ENCODE assay signal across 1 cellular context in the genomic region with DNA sequence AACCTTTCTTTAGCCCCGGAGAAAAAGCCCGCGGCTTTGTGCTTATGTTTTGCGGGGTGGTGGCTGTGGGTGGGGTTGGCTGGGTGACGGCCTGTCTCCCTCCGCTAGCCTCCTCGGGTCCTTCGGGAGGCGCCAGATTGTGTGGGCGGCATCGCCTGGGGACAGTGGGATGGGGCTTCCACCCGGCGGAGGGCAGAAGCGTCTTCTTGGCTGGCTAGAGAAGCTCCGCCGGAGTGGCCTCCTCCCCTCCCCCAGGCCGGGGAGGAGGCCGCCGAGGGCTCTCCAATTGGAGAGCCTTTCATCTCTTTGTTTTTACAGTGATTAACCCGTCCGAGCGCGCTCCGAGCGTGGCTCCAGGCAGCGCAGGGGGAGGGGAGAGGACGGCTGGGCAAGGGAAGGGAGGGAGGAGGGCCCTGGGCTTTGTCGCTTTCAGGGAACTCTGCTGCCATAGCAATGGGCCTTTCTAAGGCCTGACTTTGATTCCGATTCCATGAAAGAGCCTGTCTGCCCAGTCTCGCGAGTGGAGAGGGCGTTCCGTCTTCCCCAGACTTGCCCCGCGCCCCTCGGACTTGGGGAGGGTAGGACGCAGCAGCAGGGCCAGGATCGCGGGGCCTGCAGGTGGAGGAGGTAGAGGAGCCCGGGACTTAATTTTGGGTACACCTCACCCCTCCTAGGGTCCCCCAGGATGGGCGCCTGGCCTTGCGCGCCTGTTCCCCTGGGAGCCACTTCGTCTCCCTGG.
TF ChIP-seq lines count a peak whose summit lies in the region.

No MANE protein-coding gene starts in this region.

TF ChIP-seq in HepG2, 621 proteins besides CTCF, POLR2A, EP300 and RAD21 (continued from another document and continues in another):
- TF ChIP-seq ZNF687 (CRISPR knock-in tag; IDR thresholded peaks at IDR 0.05), result peak; percentile 20; the same call in 1 of the 2 replicates
- peak; percentile 30; the same call in 1 of the 2 replicates for TF ChIP-seq SALL2 (CRISPR knock-in tag; IDR thresholded peaks at IDR 0.05)
- TF ChIP-seq GATAD2A (CRISPR knock-in tag; IDR thresholded peaks at IDR 0.05), result peak; percentile 60; the same call in 1 of the 2 replicates
- TF ChIP-seq SKI (IDR thresholded peaks at IDR 0.05; ENCODE audit: partially characterized antibody), result peak; percentile 52
- peak; percentile 42; the same call in 1 of the 2 replicates for TF ChIP-seq ZNF891 (CRISPR knock-in tag; IDR thresholded peaks at IDR 0.05)
- TF ChIP-seq RBFOX2 (IDR thresholded peaks at IDR 0.05; ENCODE audit: low read depth, low read length), result peak; percentile 63; the same call in 1 of the 2 replicates
- TF ChIP-seq, protein P1, sequence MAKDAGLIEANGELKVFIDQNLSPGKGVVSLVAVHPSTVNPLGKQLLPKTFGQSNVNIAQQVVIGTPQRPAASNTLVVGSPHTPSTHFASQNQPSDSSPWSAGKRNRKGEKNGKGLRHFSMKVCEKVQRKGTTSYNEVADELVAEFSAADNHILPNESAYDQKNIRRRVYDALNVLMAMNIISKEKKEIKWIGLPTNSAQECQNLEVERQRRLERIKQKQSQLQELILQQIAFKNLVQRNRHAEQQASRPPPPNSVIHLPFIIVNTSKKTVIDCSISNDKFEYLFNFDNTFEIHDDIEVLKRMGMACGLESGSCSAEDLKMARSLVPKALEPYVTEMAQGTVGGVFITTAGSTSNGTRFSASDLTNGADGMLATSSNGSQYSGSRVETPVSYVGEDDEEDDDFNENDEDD (CRISPR knock-in tag; IDR thresholded peaks at IDR 0.05; ENCODE audit: borderline replicate concordance), result no peak
- TF ChIP-seq NFE2 (CRISPR knock-in tag; IDR thresholded peaks at IDR 0.05), result no peak
- peak; percentile 53; the same call in 1 of the 2 replicates for TF ChIP-seq POLR2G (IDR thresholded peaks at IDR 0.05; ENCODE audit: low read depth, low read length)
- TF ChIP-seq KAT7 (CRISPR knock-in tag; IDR thresholded peaks at IDR 0.05; ENCODE audit: borderline replicate concordance), result no peak
- no peak for TF ChIP-seq ZNF629 (CRISPR knock-in tag; conservative IDR thresholded peaks at IDR 0.05)
- TF ChIP-seq ZFP36 (IDR thresholded peaks at IDR 0.05; ENCODE audit: borderline replicate concordance, low read depth, low read length, partially characterized antibody), result no peak
- TF ChIP-seq SOX6 (IDR thresholded peaks at IDR 0.05), result no peak
- peak; percentile 57; the same call in 1 of the 2 replicates for TF ChIP-seq SOX6 (CRISPR knock-in tag; IDR thresholded peaks at IDR 0.05)
- peak; percentile 34 for TF ChIP-seq PHF8 (CRISPR knock-in tag; IDR thresholded peaks at IDR 0.05)
- TF ChIP-seq HDAC2 (CRISPR knock-in tag; IDR thresholded peaks at IDR 0.05), result peak; percentile 53; the same call in 1 of the 2 replicates
- peak; percentile 73; the same call in 1 of the 2 replicates for TF ChIP-seq CHD2 (IDR thresholded peaks at IDR 0.05; ENCODE audit: low read depth, low read length)
- TF ChIP-seq, protein P2, sequence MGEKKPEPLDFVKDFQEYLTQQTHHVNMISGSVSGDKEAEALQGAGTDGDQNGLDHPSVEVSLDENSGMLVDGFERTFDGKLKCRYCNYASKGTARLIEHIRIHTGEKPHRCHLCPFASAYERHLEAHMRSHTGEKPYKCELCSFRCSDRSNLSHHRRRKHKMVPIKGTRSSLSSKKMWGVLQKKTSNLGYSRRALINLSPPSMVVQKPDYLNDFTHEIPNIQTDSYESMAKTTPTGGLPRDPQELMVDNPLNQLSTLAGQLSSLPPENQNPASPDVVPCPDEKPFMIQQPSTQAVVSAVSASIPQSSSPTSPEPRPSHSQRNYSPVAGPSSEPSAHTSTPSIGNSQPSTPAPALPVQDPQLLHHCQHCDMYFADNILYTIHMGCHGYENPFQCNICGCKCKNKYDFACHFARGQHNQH (CRISPR knock-in tag; IDR thresholded peaks at IDR 0.05), result peak; percentile 39; the same call in 1 of the 2 replicates
- no peak; the same call in 1 of the 2 replicates for TF ChIP-seq NR2F6 (IDR thresholded peaks at IDR 0.05)
- peak; percentile 34; the same call in 1 of the 2 replicates for TF ChIP-seq NR2F6 (CRISPR knock-in tag; IDR thresholded peaks at IDR 0.05)
- no peak for TF ChIP-seq ZNF556 (CRISPR knock-in tag; IDR thresholded peaks at IDR 0.05; ENCODE audit: borderline replicate concordance)
- TF ChIP-seq, protein P3, sequence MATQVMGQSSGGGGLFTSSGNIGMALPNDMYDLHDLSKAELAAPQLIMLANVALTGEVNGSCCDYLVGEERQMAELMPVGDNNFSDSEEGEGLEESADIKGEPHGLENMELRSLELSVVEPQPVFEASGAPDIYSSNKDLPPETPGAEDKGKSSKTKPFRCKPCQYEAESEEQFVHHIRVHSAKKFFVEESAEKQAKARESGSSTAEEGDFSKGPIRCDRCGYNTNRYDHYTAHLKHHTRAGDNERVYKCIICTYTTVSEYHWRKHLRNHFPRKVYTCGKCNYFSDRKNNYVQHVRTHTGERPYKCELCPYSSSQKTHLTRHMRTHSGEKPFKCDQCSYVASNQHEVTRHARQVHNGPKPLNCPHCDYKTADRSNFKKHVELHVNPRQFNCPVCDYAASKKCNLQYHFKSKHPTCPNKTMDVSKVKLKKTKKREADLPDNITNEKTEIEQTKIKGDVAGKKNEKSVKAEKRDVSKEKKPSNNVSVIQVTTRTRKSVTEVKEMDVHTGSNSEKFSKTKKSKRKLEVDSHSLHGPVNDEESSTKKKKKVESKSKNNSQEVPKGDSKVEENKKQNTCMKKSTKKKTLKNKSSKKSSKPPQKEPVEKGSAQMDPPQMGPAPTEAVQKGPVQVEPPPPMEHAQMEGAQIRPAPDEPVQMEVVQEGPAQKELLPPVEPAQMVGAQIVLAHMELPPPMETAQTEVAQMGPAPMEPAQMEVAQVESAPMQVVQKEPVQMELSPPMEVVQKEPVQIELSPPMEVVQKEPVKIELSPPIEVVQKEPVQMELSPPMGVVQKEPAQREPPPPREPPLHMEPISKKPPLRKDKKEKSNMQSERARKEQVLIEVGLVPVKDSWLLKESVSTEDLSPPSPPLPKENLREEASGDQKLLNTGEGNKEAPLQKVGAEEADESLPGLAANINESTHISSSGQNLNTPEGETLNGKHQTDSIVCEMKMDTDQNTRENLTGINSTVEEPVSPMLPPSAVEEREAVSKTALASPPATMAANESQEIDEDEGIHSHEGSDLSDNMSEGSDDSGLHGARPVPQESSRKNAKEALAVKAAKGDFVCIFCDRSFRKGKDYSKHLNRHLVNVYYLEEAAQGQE (IDR thresholded peaks at IDR 0.05; ENCODE audit: borderline replicate concordance in 1 of 2, low read depth in 1 of 2, low read length in 2 of 2), result 0 out of 4 replicates have a peak, but pooled peaks of 1 of the 2 experiments have one; percentile 23
- no peak for TF ChIP-seq ZMYM3 (CRISPR knock-in tag; IDR thresholded peaks at IDR 0.05)
- TF ChIP-seq RXRA (CRISPR knock-in tag; IDR thresholded peaks at IDR 0.05), result no peak
- TF ChIP-seq ELF3 (CRISPR knock-in tag; IDR thresholded peaks at IDR 0.05), result 0 out of 2 replicates have a peak, but pooled peaks have one; percentile 18
- no peak for TF ChIP-seq KDM3A (CRISPR knock-in tag; IDR thresholded peaks at IDR 0.05; ENCODE audit: low read depth)
- TF ChIP-seq PCBP1 (IDR thresholded peaks at IDR 0.05; ENCODE audit: borderline replicate concordance, low read depth, low read length), result 0 out of 2 replicates have a peak, but pooled peaks have one; percentile 49
- peak; percentile 91 for TF ChIP-seq BCL6 (CRISPR knock-in tag; IDR thresholded peaks at IDR 0.05)
- no peak for TF ChIP-seq AHDC1 (CRISPR knock-in tag; IDR thresholded peaks at IDR 0.05; ENCODE audit: borderline replicate concordance)
- 0 out of 2 replicates have a peak, but pooled peaks have one; percentile 17 for TF ChIP-seq FOXA3 (CRISPR knock-in tag; IDR thresholded peaks at IDR 0.05)
- TF ChIP-seq SP5 (CRISPR knock-in tag; IDR thresholded peaks at IDR 0.05; ENCODE audit: borderline replicate concordance, low read depth), result peak; percentile 50; the same call in 1 of the 2 replicates
- TF ChIP-seq KDM2A (CRISPR knock-in tag; IDR thresholded peaks at IDR 0.05; ENCODE audit: borderline replicate concordance, low read depth), result peak; percentile 79; the same call in 1 of the 2 replicates
- TF ChIP-seq GABPB1 (CRISPR knock-in tag; IDR thresholded peaks at IDR 0.05), result 0 out of 2 replicates have a peak, but pooled peaks have one; percentile 38
- no peak for TF ChIP-seq SSRP1 (CRISPR knock-in tag; IDR thresholded peaks at IDR 0.05)
- peak; percentile 33; the same call in 1 of the 2 replicates for TF ChIP-seq SKIL (CRISPR knock-in tag; IDR thresholded peaks at IDR 0.05; ENCODE audit: borderline replicate concordance)
- TF ChIP-seq SAP130 (CRISPR knock-in tag; IDR thresholded peaks at IDR 0.05; ENCODE audit: low read depth), result peak; percentile 36; the same call in 1 of the 2 replicates
- TF ChIP-seq CCDC6 (CRISPR knock-in tag; IDR thresholded peaks at IDR 0.05), result no peak; the same call in 1 of the 2 replicates
- peak; percentile 31; the same call in 1 of the 2 replicates for TF ChIP-seq ISL2 (CRISPR knock-in tag; IDR thresholded peaks at IDR 0.05)
